Comparison of ENCODE assay signal across 18 cellular contexts in genomic region chr17:31888124-31888523, GRCh38. TPM values are rescaled to one million over a fixed set of nuclear protein-coding genes. Genes with fewer than 3 reads are reported as not detected.
A peak's percentile ranks its signal among the peaks of the same experiment; 100 is the strongest.
DNase-seq lines count a peak whose midpoint lies in the region; ATAC-seq, FAIRE-seq and TF ChIP-seq lines count a peak whose summit lies in the region.
"Had no signal": no experiment of that assay in that cellular context is flagged by ENCODE, and none has a peak within 500 bp of the region (broad histone marks: within the 10 kb centered on the region; RNA-seq: fewer than 3 reads in every experiment).

No MANE protein-coding gene starts in this region.

- H3K27me3 ChIP-seq in lower lobe of right lung (ENCODE audit: low read depth), result no peaks in the 10 kb centered on the region
- H3K27me3 ChIP-seq: esophagus squamous epithelium, tibial nerve had no signal

- no peak overlapping the region for H3K27ac Mint-ChIP-seq in activated T-helper 2 cell treated with anti-CD3 and anti-CD28 coated beads, Interferon-gamma antibody, Interleukin-2, Interleukin-4, amounts not matched to agents 10 μg/mL and 5 μg/mL and 100 μg/mL, durations not matched to agents 14 hours and 24 hours and 36 hours
- H3K27ac Mint-ChIP-seq in effector memory CD8-positive, alpha-beta T cell, result no peak overlapping the region
- H3K27ac Mint-ChIP-seq: CD4-positive, CD25-positive, alpha-beta regulatory T cell had no signal

- H3K36me3 Mint-ChIP-seq in activated T-helper 2 cell treated with anti-CD3 and anti-CD28 coated beads, Interferon-gamma antibody, Interleukin-2, Interleukin-4, amounts not matched to agents 10 μg/mL and 5 μg/mL and 100 μg/mL, durations not matched to agents 14 hours and 24 hours and 36 hours (ENCODE audit: low read depth), result peaks cover 69% of the 10 kb centered on the region
- peaks cover 96% of the 10 kb centered on the region for H3K36me3 Mint-ChIP-seq in effector memory CD8-positive, alpha-beta T cell (ENCODE audit: insufficient read depth)

- intact Hi-C loops in lower lobe of right lung (cut with DNase I), result no loop called here
- intact Hi-C loops in activated T-helper 2 cell treated with anti-CD3 and anti-CD28 coated beads, Interferon-gamma antibody, Interleukin-2, Interleukin-4, amounts not matched to agents 10 μg/mL and 5 μg/mL and 100 μg/mL, durations not matched to agents 14 hours and 24 hours and 36 hours (cut with micrococcal nuclease), result no loop called here

- TF ChIP-seq CTCF in lower lobe of right lung (IDR thresholded peaks at IDR 0.05), result no peak

- no peaks in the 10 kb centered on the region for H3K4me1 Mint-ChIP-seq in activated T-helper 2 cell treated with anti-CD3 and anti-CD28 coated beads, Interferon-gamma antibody, Interleukin-2, Interleukin-4, amounts not matched to agents 10 μg/mL and 5 μg/mL and 100 μg/mL, durations not matched to agents 14 hours and 24 hours and 36 hours (ENCODE audit: low read depth)
- no peaks in the 10 kb centered on the region for H3K4me1 Mint-ChIP-seq in effector memory CD8-positive, alpha-beta T cell (ENCODE audit: low read depth in 2 of 2)
- H3K4me1 Mint-ChIP-seq: natural killer cell had no signal

- peak; percentile 21 for FAIRE-seq in GM19239 (lab: Jason Lieb, UNC)

- no peaks in the 10 kb centered on the region for H3K4me1 ChIP-seq in lower lobe of right lung
- H3K4me1 ChIP-seq: esophagus squamous epithelium, tibial nerve had no signal

- no peak overlapping the region for H3K27ac ChIP-seq in lower lobe of right lung
- H3K27ac ChIP-seq: esophagus squamous epithelium, tibial nerve had no signal

- no peaks in the 10 kb centered on the region for H3K27me3 Mint-ChIP-seq in activated T-helper 2 cell treated with anti-CD3 and anti-CD28 coated beads, Interferon-gamma antibody, Interleukin-2, Interleukin-4, amounts not matched to agents 10 μg/mL and 5 μg/mL and 100 μg/mL, durations not matched to agents 14 hours and 24 hours and 36 hours (ENCODE audit: low read depth)
- no peaks in the 10 kb centered on the region for H3K27me3 Mint-ChIP-seq in effector memory CD8-positive, alpha-beta T cell
- H3K27me3 Mint-ChIP-seq: CD4-positive, CD25-positive, alpha-beta regulatory T cell had no signal

- ATAC-seq in lower lobe of right lung, result peak; percentile 44 to 56
- no peak for ATAC-seq in effector memory CD8-positive, alpha-beta T cell (replicated peaks)
- ATAC-seq: left colon, natural killer cell had no signal

- no peak overlapping the region for H3K4me3 ChIP-seq in lower lobe of right lung
- H3K4me3 ChIP-seq: esophagus squamous epithelium, tibial nerve had no signal

- H3K36me3 ChIP-seq in lower lobe of right lung, result peaks cover 99% of the 10 kb centered on the region

- H3K9me3 Mint-ChIP-seq in activated T-helper 2 cell treated with anti-CD3 and anti-CD28 coated beads, Interferon-gamma antibody, Interleukin-2, Interleukin-4, amounts not matched to agents 10 μg/mL and 5 μg/mL and 100 μg/mL, durations not matched to agents 14 hours and 24 hours and 36 hours, result no peaks in the 10 kb centered on the region
- H3K9me3 Mint-ChIP-seq in effector memory CD8-positive, alpha-beta T cell, result no peaks in the 10 kb centered on the region
- H3K9me3 Mint-ChIP-seq: CD4-positive, CD25-positive, alpha-beta regulatory T cell; natural killer cell had no signal

- no peaks in the 10 kb centered on the region for H3K9me3 ChIP-seq in lower lobe of right lung
- H3K9me3 ChIP-seq: esophagus squamous epithelium, tibial nerve had no signal

- no peak overlapping the region for H3K4me3 Mint-ChIP-seq in activated T-helper 2 cell treated with anti-CD3 and anti-CD28 coated beads, Interferon-gamma antibody, Interleukin-2, Interleukin-4, amounts not matched to agents 10 μg/mL and 5 μg/mL and 100 μg/mL, durations not matched to agents 14 hours and 24 hours and 36 hours (ENCODE audit: low read depth)
- no peak overlapping the region for H3K4me3 Mint-ChIP-seq in effector memory CD8-positive, alpha-beta T cell
- H3K4me3 Mint-ChIP-seq: CD4-positive, CD25-positive, alpha-beta regulatory T cell; natural killer cell had no signal

- peak; percentile 82 for DNase-seq in CD1c-positive myeloid dendritic cell (ENCODE audit: extremely low spot score)
- DNase-seq in GM19239 (ENCODE audit: insufficient read length, low spot score), result no peak
- peak; percentile 91 for DNase-seq in SIG-M5 (lab: John Stamatoyannopoulos, UW)
- DNase-seq in lower lobe of right lung, result no peak
- no peak for DNase-seq in NCI-H748 treated with DMSO at 0.1 percent for 48 hours (lab: John Stamatoyannopoulos, UW)
- no peak for DNase-seq in kidney glomerular epithelial cell (lab: John Stamatoyannopoulos, UW)
- DNase-seq in activated T-helper 2 cell treated with anti-CD3 and anti-CD28 coated beads, Interferon-gamma antibody, Interleukin-2, Interleukin-4, amounts not matched to agents 10 μg/mL and 5 μg/mL and 100 μg/mL, durations not matched to agents 14 hours and 24 hours and 36 hours (ENCODE audit: low spot score), result no peak
- no peak for DNase-seq in effector memory CD8-positive, alpha-beta T cell
- DNase-seq: activated CD4-positive, CD25-positive, alpha-beta regulatory T cell; activated T-cell treated with anti-CD3 and anti-CD28 coated beads, Interleukin-2, amount 50 U/mL, for 1 hour; CD4-positive, CD25-positive, alpha-beta regulatory T cell; esophagus squamous epithelium; left colon; natural killer cell; NCI-H1048; NK-92 treated with Interleukin-12 subunit alpha and Interleukin-12 subunit beta, amount 100 ng/mL, for 24 hours; stimulated activated CD4-positive, alpha-beta T cell treated with anti-CD3 and anti-CD28 coated beads, Interleukin-1b, Interleukin-23, amount 100 ng/mL, for 48 hours had no signal

RNA-seq across cellular contexts. Expression of gene UTP6, which starts 13.4 kb away (rescaled TPM):
- total RNA-seq in lower lobe of right lung, result 47.4 TPM
- total RNA-seq in activated T-helper 2 cell treated with anti-CD3 and anti-CD28 coated beads, Interferon-gamma antibody, Interleukin-2, Interleukin-4, amounts not matched to agents 10 μg/mL and 5 μg/mL and 100 μg/mL, durations not matched to agents 14 hours and 24 hours and 36 hours, result 126 and 129 TPM in 2 replicates

RNA-seq across cellular contexts. Expression of gene COPRS, which starts 29.1 kb away (rescaled TPM):
- 37.4 TPM for total RNA-seq in lower lobe of right lung
- 59.7 and 64.2 TPM in 2 replicates for total RNA-seq in activated T-helper 2 cell treated with anti-CD3 and anti-CD28 coated beads, Interferon-gamma antibody, Interleukin-2, Interleukin-4, amounts not matched to agents 10 μg/mL and 5 μg/mL and 100 μg/mL, durations not matched to agents 14 hours and 24 hours and 36 hours

RNA-seq across cellular contexts. Expression of gene SUZ12, which starts 48.7 kb away (rescaled TPM):
- total RNA-seq in lower lobe of right lung, result 25.0 TPM
- 69.5 and 70.4 TPM in 2 replicates for total RNA-seq in activated T-helper 2 cell treated with anti-CD3 and anti-CD28 coated beads, Interferon-gamma antibody, Interleukin-2, Interleukin-4, amounts not matched to agents 10 μg/mL and 5 μg/mL and 100 μg/mL, durations not matched to agents 14 hours and 24 hours and 36 hours

Comparison
In these comparisons a context has a peak if more than half of its experiments do, and no peak if none do; other contexts are left out.
1. DNase-seq: peak in CD1c-positive myeloid dendritic cell (single experiment) and SIG-M5 (single experiment); none in GM19239 (single experiment), lower lobe of right lung (single experiment), NCI-H748 treated with DMSO at 0.1 percent for 48 hours (single experiment), kidney glomerular epithelial cell (single experiment), activated T-helper 2 cell treated with anti-CD3 and anti-CD28 coated beads, Interferon-gamma antibody, Interleukin-2, Interleukin-4, amounts not matched to agents 10 μg/mL and 5 μg/mL and 100 μg/mL, durations not matched to agents 14 hours and 24 hours and 36 hours (single experiment) and effector memory CD8-positive, alpha-beta T cell (0 of 3).